In the genomic region with DNA sequence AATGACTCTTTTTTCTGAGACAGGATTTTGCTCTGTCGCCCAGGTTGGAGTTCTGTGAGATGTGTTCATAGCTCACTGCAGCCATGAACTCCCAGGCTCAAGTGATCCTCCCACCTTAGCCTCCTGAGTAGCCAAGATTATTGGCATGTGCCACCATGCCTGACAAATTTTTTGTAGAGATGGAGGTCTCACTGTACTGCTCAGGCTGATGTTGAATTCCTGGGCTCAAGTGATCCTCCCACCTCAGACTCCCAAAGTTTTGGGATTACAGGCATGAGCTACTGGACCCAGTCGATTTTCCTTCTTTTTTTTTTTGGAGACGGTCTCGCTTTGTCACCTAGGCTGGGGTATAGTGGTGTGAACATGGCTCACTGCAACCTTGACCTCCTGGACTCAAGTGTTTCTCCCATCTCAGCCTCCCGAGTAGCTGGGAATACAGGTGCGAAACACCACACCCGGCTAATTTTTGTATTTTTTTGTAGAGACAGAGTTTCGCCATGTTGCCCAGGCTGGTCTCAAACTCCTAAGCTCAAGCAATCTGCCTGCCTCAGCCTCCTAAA, we compare ENCODE assay signal across 8 cellular contexts. TPM values are rescaled to one million over a fixed set of nuclear protein-coding genes. Genes with fewer than 3 reads are reported as not detected.
A peak's percentile ranks its signal among the peaks of the same experiment; 100 is the strongest.
DNase-seq lines count a peak whose midpoint lies in the region; ATAC-seq and TF ChIP-seq lines count a peak whose summit lies in the region.

No MANE protein-coding gene starts in this region.

- no peak for ATAC-seq in activated T-cell treated with anti-CD3 and anti-CD28 coated beads, Interleukin-2, amount 50 U/mL, for 4 hours
- ATAC-seq in body of pancreas (no peak), left lobe of liver (no peak)

- no peak overlapping the region for H3K4me3 Mint-ChIP-seq in activated T-cell treated with anti-CD3 and anti-CD28 coated beads, Interleukin-2, amount 50 U/mL, for 24 hours
- no peak overlapping the region for H3K4me3 Mint-ChIP-seq in activated T-cell treated with anti-CD3 and anti-CD28 coated beads, Interleukin-2, amount 50 U/mL, for 4 hours

- intact Hi-C loops in body of pancreas (cut with DNase I) = no loop called here

- H3K36me3 Mint-ChIP-seq in activated T-cell treated with anti-CD3 and anti-CD28 coated beads, Interleukin-2, amount 50 U/mL, for 24 hours (ENCODE audit: low read depth) = peaks cover 100% of the 10 kb centered on the region
- peaks cover 37% of the 10 kb centered on the region for H3K36me3 Mint-ChIP-seq in activated T-cell treated with anti-CD3 and anti-CD28 coated beads, Interleukin-2, amount 50 U/mL, for 4 hours (ENCODE audit: insufficient read depth)

- H3K9me3 ChIP-seq in body of pancreas (no peaks in the 10 kb centered on the region), mucosa of rectum (ENCODE audit: control insufficient read depth in 2 of 2, low read length in 2 of 2) (no peaks in the 10 kb centered on the region), tibial nerve (no peaks in the 10 kb centered on the region)

- peaks cover 84% of the 10 kb centered on the region for H3K4me1 ChIP-seq in body of pancreas
- H3K4me1 ChIP-seq in mucosa of rectum (ENCODE audit: control insufficient read depth in 2 of 2, insufficient read depth in 2 of 2, low read length in 2 of 2) = peaks cover 16 to 20% of the 10 kb centered on the region in 2 donors
- H3K4me1 ChIP-seq in tibial nerve = peaks cover 0 to 86% (median 60%) of the 10 kb centered on the region in 4 donors

- TF ChIP-seq POLR2A in body of pancreas (IDR thresholded peaks at IDR 0.05) (no peak), tibial nerve (IDR thresholded peaks at IDR 0.05) (no peak)

- peak overlapping the region in 1 of 2 donors; percentile 47 for H3K9ac ChIP-seq in mucosa of rectum (ENCODE audit: low read depth in 1 of 2, low read length in 2 of 2)

- 92 to 93% methylated on average over 8 of the region's 8 CpGs for WGBS in body of pancreas, 2 donors
- 89 to 94% methylated on average over 8 of the region's 8 CpGs for WGBS in tibial nerve, 2 donors

- TF ChIP-seq CTCF in body of pancreas (IDR thresholded peaks at IDR 0.05) = no peak
- no peak for TF ChIP-seq CTCF in tibial nerve (IDR thresholded peaks at IDR 0.05)

- H3K36me3 ChIP-seq in body of pancreas (replicated peaks in 1 of 2; ENCODE audit: insufficient read depth in 1 of 2, low read depth in 2 of 2) = no peaks in the 10 kb centered on the region
- H3K36me3 ChIP-seq in mucosa of rectum (ENCODE audit: control insufficient read depth in 2 of 2, insufficient read depth in 2 of 2, low read length in 2 of 2) = peaks cover 6% of the 10 kb centered on the region in 2 donors
- peaks cover 0 to 11% (median 0%) of the 10 kb centered on the region in 3 donors for H3K36me3 ChIP-seq in tibial nerve

- H3K27ac Mint-ChIP-seq in activated T-cell treated with anti-CD3 and anti-CD28 coated beads, Interleukin-2, amount 50 U/mL, for 24 hours = peak overlapping the region; percentile 89

- H3K27ac ChIP-seq in body of pancreas = peak overlapping the region; percentile 74 to 94 (median 80)
- peak overlapping the region; percentile 78 to 79 for H3K27ac ChIP-seq in mucosa of rectum (ENCODE audit: low read depth in 2 of 2, low read length in 2 of 2)
- H3K27ac ChIP-seq in tibial nerve = peak overlapping the region; percentile 28 to 94 (median 80)

- H3K27me3 ChIP-seq in body of pancreas (no peaks in the 10 kb centered on the region), mucosa of rectum (ENCODE audit: control insufficient read depth in 2 of 2, insufficient read depth in 2 of 2, low read length in 2 of 2) (no peaks in the 10 kb centered on the region), tibial nerve (no peaks in the 10 kb centered on the region)

- no peaks in the 10 kb centered on the region for H3K9me3 Mint-ChIP-seq in activated T-cell treated with anti-CD3 and anti-CD28 coated beads, Interleukin-2, amount 50 U/mL, for 24 hours
- no peaks in the 10 kb centered on the region for H3K9me3 Mint-ChIP-seq in activated T-cell treated with anti-CD3 and anti-CD28 coated beads, Interleukin-2, amount 50 U/mL, for 4 hours

- no peak for TF ChIP-seq EP300 in tibial nerve (IDR thresholded peaks at IDR 0.05)

- H3K4me1 Mint-ChIP-seq in activated T-cell treated with anti-CD3 and anti-CD28 coated beads, Interleukin-2, amount 50 U/mL, for 24 hours (ENCODE audit: low read depth) = peaks cover 77% of the 10 kb centered on the region
- peaks cover 63% of the 10 kb centered on the region for H3K4me1 Mint-ChIP-seq in activated T-cell treated with anti-CD3 and anti-CD28 coated beads, Interleukin-2, amount 50 U/mL, for 4 hours (ENCODE audit: low read depth)

- DNase-seq in activated T-cell treated with anti-CD3 and anti-CD28 coated beads, Interleukin-2, amount 50 U/mL, for 24 hours = no peak
- DNase-seq in activated T-cell treated with anti-CD3 and anti-CD28 coated beads, Interleukin-2, amount 50 U/mL, for 4 hours = no peak
- DNase-seq in body of pancreas (no peak), tibial nerve (ENCODE audit: low spot score in 2 of 2) (no peak), T-helper 9 cell (no peak), HUDEP-2 (lab: John Stamatoyannopoulos, UW; ENCODE audit: unreplicated experiment in 76 of 76) (no peak), left lobe of liver (ENCODE audit: low spot score) (no peak)

- H3K4me3 ChIP-seq in body of pancreas (no peak overlapping the region), mucosa of rectum (ENCODE audit: low read length in 2 of 2) (no peak overlapping the region), tibial nerve (no peak overlapping the region)

- no peaks in the 10 kb centered on the region for H3K27me3 Mint-ChIP-seq in activated T-cell treated with anti-CD3 and anti-CD28 coated beads, Interleukin-2, amount 50 U/mL, for 24 hours
- H3K27me3 Mint-ChIP-seq in activated T-cell treated with anti-CD3 and anti-CD28 coated beads, Interleukin-2, amount 50 U/mL, for 4 hours (ENCODE audit: low read depth) = no peaks in the 10 kb centered on the region

RNA-seq across cellular contexts. Expression of a gene that starts 24.3 kb away (rescaled TPM):
- total RNA-seq in activated T-cell treated with anti-CD3 and anti-CD28 coated beads, Interleukin-2, amount 50 U/mL, for 4 hours = 100 to 1,000 TPM; 237 to 274 (median 248) TPM
- total RNA-seq in body of pancreas (100 to 1,000 TPM in 1 of 2 donors, 10 to 100 TPM in 1; 96.2 to 103 TPM), tibial nerve (100 to 1,000 TPM; 105 to 138 (median 119) TPM), left lobe of liver (35.0 TPM)

RNA-seq across cellular contexts. Expression of a gene that starts 40.8 kb away (rescaled TPM):
- 1 to 10 TPM; 8.0 to 9.9 (median 9.3) TPM for total RNA-seq in activated T-cell treated with anti-CD3 and anti-CD28 coated beads, Interleukin-2, amount 50 U/mL, for 4 hours
- total RNA-seq in body of pancreas = not detected
- 1 to 10 TPM in 1 of 4 donors, under 1 TPM in 3; 0.21 to 2.7 (median 0.40) TPM for total RNA-seq in tibial nerve
- 2.0 TPM for total RNA-seq in left lobe of liver
